In genomic region chr3:193730976-193731375, GRCh38 we compare ENCODE assay signal across 27 cellular contexts.
"Had no signal": no experiment of that assay in that cellular context is flagged by ENCODE, and none has a peak within 500 bp of the region (broad histone marks: within the 10 kb centered on the region; RNA-seq: fewer than 3 reads in every experiment).

No MANE protein-coding gene starts in this region.

- H3K4me2 ChIP-seq: smooth muscle cell had no signal

- H3K36me3 ChIP-seq: left ventricle myocardium inferior, ovary, right atrium auricular region, right lobe of liver, tibial nerve, upper lobe of left lung, vagina had no signal

- H3K27ac ChIP-seq: left ventricle myocardium inferior, ovary, right atrium auricular region, right lobe of liver, tibial nerve, upper lobe of left lung, vagina had no signal

- H3K4me3 ChIP-seq: left ventricle myocardium inferior, ovary, right atrium auricular region, right lobe of liver, smooth muscle cell, tibial nerve, upper lobe of left lung, vagina had no signal

- H3K9me3 ChIP-seq: left ventricle myocardium inferior, ovary, right atrium auricular region, right lobe of liver, tibial nerve, upper lobe of left lung, vagina had no signal

- H3K9me3 Mint-ChIP-seq: immature natural killer cell; mesothelial cell of epicardium; naive B cell; natural killer cell; nephron progenitor cell; stimulated activated memory B cell treated with anti-CD40 and anti-IgM and Interleukin-4, amounts not matched to agents 10 μg/mL and 1 μg/mL and 100 μg/mL, for 72 hours; stimulated activated naive CD8-positive, alpha-beta T cell treated with anti-CD3 and anti-CD28 coated beads, Interleukin-15, amount 100 ng/mL, for 72 hours had no signal

- H3K27ac Mint-ChIP-seq: immature natural killer cell; mesothelial cell of epicardium; natural killer cell; nephron progenitor cell; progenitor cell of endocrine pancreas; stimulated activated memory B cell treated with anti-CD40 and anti-IgM and Interleukin-4, amounts not matched to agents 10 μg/mL and 1 μg/mL and 100 μg/mL, for 72 hours; stimulated activated naive CD8-positive, alpha-beta T cell treated with anti-CD3 and anti-CD28 coated beads, Interleukin-15, amount 100 ng/mL, for 72 hours had no signal

- H3K4me1 Mint-ChIP-seq: immature natural killer cell; natural killer cell; stimulated activated naive CD8-positive, alpha-beta T cell treated with anti-CD3 and anti-CD28 coated beads, Interleukin-15, amount 100 ng/mL, for 72 hours had no signal

- H3K36me3 Mint-ChIP-seq: immature natural killer cell; mesothelial cell of epicardium; naive B cell; natural killer cell; stimulated activated memory B cell treated with anti-CD40 and anti-IgM and Interleukin-4, amounts not matched to agents 10 μg/mL and 1 μg/mL and 100 μg/mL, for 72 hours had no signal

- ATAC-seq: natural killer cell; right lobe of liver; stimulated activated memory B cell treated with anti-CD40 and anti-IgM and Interleukin-4, amounts not matched to agents 10 μg/mL and 1 μg/mL and 100 μg/mL, for 72 hours; stimulated activated naive CD8-positive, alpha-beta T cell treated with anti-CD3 and anti-CD28 coated beads, Interleukin-15, amount 100 ng/mL, for 72 hours had no signal

- H3K27me3 ChIP-seq: ovary, right atrium auricular region, right lobe of liver, tibial nerve, upper lobe of left lung, vagina had no signal

- H3K27me3 Mint-ChIP-seq: stimulated activated memory B cell treated with anti-CD40 and anti-IgM and Interleukin-4, amounts not matched to agents 10 μg/mL and 1 μg/mL and 100 μg/mL, for 72 hours; stimulated activated naive CD8-positive, alpha-beta T cell treated with anti-CD3 and anti-CD28 coated beads, Interleukin-15, amount 100 ng/mL, for 72 hours had no signal

- DNase-seq: hippocampal formation; immature natural killer cell; kidney; left ventricle myocardium inferior; mammary epithelial cell; mesenchymal stem cell; naive B cell; natural killer cell; nephron progenitor cell; nucleus accumbens; ovary; right lobe of liver; stimulated activated CD4-positive, alpha-beta T cell treated with anti-CD3 and anti-CD28 coated beads, Interleukin-1b, Interleukin-23, amount 100 ng/mL, for 48 hours; stimulated activated CD4-positive, alpha-beta T cell treated with anti-CD3 and anti-CD28 coated beads, Interleukin-2, amount 100 ng/mL, for 48 hours; stimulated activated CD4-positive, alpha-beta T cell treated with anti-CD3 and anti-CD28 coated beads, Interleukin-4, amount 100 ng/mL, for 4 hours; stimulated activated CD8-positive, alpha-beta memory T cell treated with anti-CD3 and anti-CD28 coated beads, Interleukin-4, amount 100 ng/mL, for 48 hours; stimulated activated naive CD4-positive, alpha-beta T cell treated with Interleukin-2 at 50 U/mL for 16 hours; stimulated activated naive CD8-positive, alpha-beta T cell treated with anti-CD3 and anti-CD28 coated beads, Interleukin-15, amount 100 ng/mL, for 72 hours; substantia nigra had no signal

- H3K4me1 ChIP-seq: left ventricle myocardium inferior, right atrium auricular region, tibial nerve, upper lobe of left lung, vagina had no signal

- H3K4me3 Mint-ChIP-seq: immature natural killer cell; mesothelial cell of epicardium; naive B cell; natural killer cell; nephron progenitor cell; stimulated activated memory B cell treated with anti-CD40 and anti-IgM and Interleukin-4, amounts not matched to agents 10 μg/mL and 1 μg/mL and 100 μg/mL, for 72 hours; stimulated activated naive CD8-positive, alpha-beta T cell treated with anti-CD3 and anti-CD28 coated beads, Interleukin-15, amount 100 ng/mL, for 72 hours had no signal
